19 cellular contexts compared by ENCODE assay signal in the genomic region with DNA sequence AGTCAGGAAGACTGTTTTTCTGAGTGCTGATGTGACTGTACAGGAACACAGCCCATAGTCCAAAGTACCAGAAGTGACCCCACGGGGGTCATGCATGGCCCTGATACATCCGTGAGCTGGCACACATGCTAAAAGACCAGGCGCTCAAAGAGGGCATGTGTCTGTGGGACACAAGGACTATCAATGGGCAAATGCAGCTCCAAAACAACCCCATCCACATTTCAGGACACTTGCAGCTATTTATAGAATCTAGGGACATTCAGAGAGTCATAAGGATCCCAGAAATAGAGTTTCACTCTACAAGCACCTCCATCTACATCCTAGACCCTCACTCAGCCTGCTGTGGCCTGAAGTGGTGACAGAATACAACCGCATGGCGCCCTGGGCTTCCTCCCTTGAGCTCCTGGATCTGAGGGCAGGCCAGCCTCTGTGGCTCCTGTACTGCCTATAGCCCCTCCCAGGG. TPM values are rescaled to one million over a fixed set of nuclear protein-coding genes. Genes with fewer than 3 reads are reported as not detected.
A peak's percentile ranks its signal among the peaks of the same experiment; 100 is the strongest.
DNase-seq lines count a peak whose midpoint lies in the region; ATAC-seq and TF ChIP-seq lines count a peak whose summit lies in the region.
"Had no signal": no experiment of that assay in that cellular context is flagged by ENCODE, and none has a peak within 500 bp of the region (broad histone marks: within the 10 kb centered on the region; RNA-seq: fewer than 3 reads in every experiment).

No MANE protein-coding gene starts in this region.

- H3K27me3 ChIP-seq in HCT116 (ENCODE audit: insufficient read depth, low read length) (no peaks in the 10 kb centered on the region), left ventricle myocardium inferior (ENCODE audit: low read depth) (no peaks in the 10 kb centered on the region)

- H3K27ac ChIP-seq in HCT116 (ENCODE audit: low read depth, low read length) (no peak overlapping the region), left ventricle myocardium inferior (replicated peaks) (peak overlapping the region; percentile 64)

- H3K9me3 ChIP-seq in HCT116 (ENCODE audit: control insufficient read depth in 1 of 2, insufficient read depth in 1 of 2, low read depth in 1 of 2, low read length in 2 of 2) (no peaks in the 10 kb centered on the region), left ventricle myocardium inferior (replicated peaks) (no peaks in the 10 kb centered on the region)

- H2AFZ ChIP-seq in HCT116 (ENCODE audit: low read depth, low read length, poor library complexity, severe bottlenecking) = no peak overlapping the region

- POLR2A ChIA-PET in HCT116 (lab: Charles Lee) = no interaction called here

- TF ChIP-seq POLR2A in HCT116 (IDR thresholded peaks at IDR 0.05; ENCODE audit: borderline replicate concordance, extremely low read depth, insufficient read depth, insufficient read length) = no peak

- no peak overlapping the region for H3K4me3 Mint-ChIP-seq in activated T-helper 17 cell treated with anti-CD3 and anti-CD28 coated beads, Interleukin-2, amount 50 U/mL, for 72 hours
- H3K4me3 Mint-ChIP-seq: CD8-positive, alpha-beta memory T cell had no signal

- no peak for DNase-seq in HCT116 (ENCODE audit: low read depth, low spot score)
- no peak for DNase-seq in left ventricle myocardium inferior
- DNase-seq in myocyte (ENCODE audit: low read depth) = peak; percentile 10
- no peak for DNase-seq in SKM-1 treated with dmso at 0.1 percent for 144 hours (lab: John Stamatoyannopoulos, UW; ENCODE audit: unreplicated experiment)
- DNase-seq in stimulated activated naive CD8-positive, alpha-beta T cell treated with anti-CD3 and anti-CD28 coated beads, Interleukin-15, Interleukin-2, amounts not matched to agents 100 U/mL and 50 U/mL, for 24 hours = no peak
- no peak for DNase-seq in T-helper 9 cell
- DNase-seq: C1 segment of cervical spinal cord; CD8-positive, alpha-beta memory T cell; DMS53; EL; NCI-H1105 treated with DMSO at 0.1 percent for 48 hours; NCI-H1694 treated with DMSO at 0.1 percent for 48 hours; NCI-H510A treated with DMSO at 0.1 percent for 48 hours; NCI-H774; RPMI8226 had no signal

- no peak for TF ChIP-seq RAD21 in HCT116 (IDR thresholded peaks at IDR 0.05; ENCODE audit: low read depth)

- H3K27ac Mint-ChIP-seq in activated T-helper 17 cell treated with anti-CD3 and anti-CD28 coated beads, Interleukin-2, amount 50 U/mL, for 72 hours = peak overlapping the region; percentile 68

- RAD21 ChIA-PET in HCT116 (lab: Charles Lee; ENCODE audit: low non-redundant PET in 1 of 2, low total read pairs in 2 of 2, uncharacterized antibody in 2 of 2, unreplicated experiment in 2 of 2) = no interaction called here

- H3K79me2 ChIP-seq in HCT116 (ENCODE audit: insufficient read depth, low read length) = no peaks in the 10 kb centered on the region

- H3K4me3 ChIP-seq in HCT116 (replicated peaks in 1 of 2; ENCODE audit: low read depth in 1 of 2, low read length in 2 of 2) = no peak overlapping the region
- no peak overlapping the region for H3K4me3 ChIP-seq in left ventricle myocardium inferior
- H3K4me3 ChIP-seq: GM12878, K562 had no signal

- no peaks in the 10 kb centered on the region for H3K36me3 ChIP-seq in HCT116 (ENCODE audit: control insufficient read depth in 1 of 2, insufficient read depth in 2 of 2, low read length in 2 of 2)
- H3K36me3 ChIP-seq in left ventricle myocardium inferior = peaks cover 78% of the 10 kb centered on the region

- H3K9me3 Mint-ChIP-seq in activated T-helper 17 cell treated with anti-CD3 and anti-CD28 coated beads, Interleukin-2, amount 50 U/mL, for 72 hours = no peaks in the 10 kb centered on the region
- H3K9me3 Mint-ChIP-seq: CD8-positive, alpha-beta memory T cell had no signal

- intact Hi-C loops in HCT116 (cut with micrococcal nuclease) = no loop called here
- intact Hi-C loops in left ventricle myocardium inferior (cut with micrococcal nuclease) = no loop called here

- H4K20me1 ChIP-seq in HCT116 (ENCODE audit: insufficient read depth) = no peaks in the 10 kb centered on the region

- TF ChIP-seq CTCF in HCT116 (IDR thresholded peaks at IDR 0.05 in 2 of 3, conservative IDR thresholded peaks at IDR 0.05 in 1 of 3; ENCODE audit: borderline replicate concordance in 1 of 3, insufficient read depth in 1 of 3, low read depth in 2 of 3, low read length in 2 of 3) = no peak
- no peak for TF ChIP-seq CTCF in left ventricle myocardium inferior (IDR thresholded peaks at IDR 0.05; ENCODE audit: borderline replicate concordance)

- no peak overlapping the region for H3K9ac ChIP-seq in HCT116 (ENCODE audit: low read length)

- no TSS peak for BruUV-seq in HCT116 (replicated peaks; lab: Mats Ljungman, UMichigan)

- peaks cover 49% of the 10 kb centered on the region for H3K36me3 Mint-ChIP-seq in activated T-helper 17 cell treated with anti-CD3 and anti-CD28 coated beads, Interleukin-2, amount 50 U/mL, for 72 hours (ENCODE audit: low read depth)

- H3K4me1 Mint-ChIP-seq in activated T-helper 17 cell treated with anti-CD3 and anti-CD28 coated beads, Interleukin-2, amount 50 U/mL, for 72 hours = no peaks in the 10 kb centered on the region

- H3K4me1 ChIP-seq in HCT116 (ENCODE audit: control insufficient read depth in 1 of 2, insufficient read depth in 2 of 2, low read length in 2 of 2) (no peaks in the 10 kb centered on the region), left ventricle myocardium inferior (peaks cover 23% of the 10 kb centered on the region)

- H3K4me2 ChIP-seq in HCT116 (ENCODE audit: low read length) = no peak overlapping the region

- ATAC-seq in HCT116 (peak; percentile 40; the same call in 1 of the 2 replicates), GM19351 (IDR thresholded peaks at IDR 0.05; ENCODE audit: unreplicated experiment) (no peak)
- ATAC-seq in activated T-helper 17 cell treated with anti-CD3 and anti-CD28 coated beads, Interleukin-2, amount 50 U/mL, for 72 hours (replicated peaks) = no peak
- no peak for ATAC-seq in stimulated activated naive CD8-positive, alpha-beta T cell treated with anti-CD3 and anti-CD28 coated beads, Interleukin-15, Interleukin-2, amounts not matched to agents 100 U/mL and 50 U/mL, for 24 hours
- ATAC-seq: GM12878, K562 had no signal

- CTCF ChIA-PET in HCT116 (lab: Charles Lee) = no interaction called here

- H3K27me3 Mint-ChIP-seq in activated T-helper 17 cell treated with anti-CD3 and anti-CD28 coated beads, Interleukin-2, amount 50 U/mL, for 72 hours = no peaks in the 10 kb centered on the region
- H3K27me3 Mint-ChIP-seq: CD8-positive, alpha-beta memory T cell had no signal

- no peaks in the 10 kb centered on the region for H3K9me2 ChIP-seq in HCT116 (ENCODE audit: insufficient read depth)

TF ChIP-seq in HCT116, 20 proteins besides CTCF, POLR2A, EP300 and RAD21:
- TF ChIP-seq, protein P1, sequence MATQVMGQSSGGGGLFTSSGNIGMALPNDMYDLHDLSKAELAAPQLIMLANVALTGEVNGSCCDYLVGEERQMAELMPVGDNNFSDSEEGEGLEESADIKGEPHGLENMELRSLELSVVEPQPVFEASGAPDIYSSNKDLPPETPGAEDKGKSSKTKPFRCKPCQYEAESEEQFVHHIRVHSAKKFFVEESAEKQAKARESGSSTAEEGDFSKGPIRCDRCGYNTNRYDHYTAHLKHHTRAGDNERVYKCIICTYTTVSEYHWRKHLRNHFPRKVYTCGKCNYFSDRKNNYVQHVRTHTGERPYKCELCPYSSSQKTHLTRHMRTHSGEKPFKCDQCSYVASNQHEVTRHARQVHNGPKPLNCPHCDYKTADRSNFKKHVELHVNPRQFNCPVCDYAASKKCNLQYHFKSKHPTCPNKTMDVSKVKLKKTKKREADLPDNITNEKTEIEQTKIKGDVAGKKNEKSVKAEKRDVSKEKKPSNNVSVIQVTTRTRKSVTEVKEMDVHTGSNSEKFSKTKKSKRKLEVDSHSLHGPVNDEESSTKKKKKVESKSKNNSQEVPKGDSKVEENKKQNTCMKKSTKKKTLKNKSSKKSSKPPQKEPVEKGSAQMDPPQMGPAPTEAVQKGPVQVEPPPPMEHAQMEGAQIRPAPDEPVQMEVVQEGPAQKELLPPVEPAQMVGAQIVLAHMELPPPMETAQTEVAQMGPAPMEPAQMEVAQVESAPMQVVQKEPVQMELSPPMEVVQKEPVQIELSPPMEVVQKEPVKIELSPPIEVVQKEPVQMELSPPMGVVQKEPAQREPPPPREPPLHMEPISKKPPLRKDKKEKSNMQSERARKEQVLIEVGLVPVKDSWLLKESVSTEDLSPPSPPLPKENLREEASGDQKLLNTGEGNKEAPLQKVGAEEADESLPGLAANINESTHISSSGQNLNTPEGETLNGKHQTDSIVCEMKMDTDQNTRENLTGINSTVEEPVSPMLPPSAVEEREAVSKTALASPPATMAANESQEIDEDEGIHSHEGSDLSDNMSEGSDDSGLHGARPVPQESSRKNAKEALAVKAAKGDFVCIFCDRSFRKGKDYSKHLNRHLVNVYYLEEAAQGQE (IDR thresholded peaks at IDR 0.05; ENCODE audit: low read depth) = no peak

RNA-seq across cellular contexts. Expression of a gene that starts 17.0 kb away (rescaled TPM):
- total RNA-seq in HCT116 (2021; ENCODE audit: unreplicated experiment) (8.7 TPM), left ventricle myocardium inferior (94.1 TPM), myocyte (23.7 and 37.9 TPM in 2 replicates)
- polyA plus RNA-seq in HCT116 (2012) = 5.0 and 5.1 TPM in 2 replicates
- total RNA-seq in activated T-helper 17 cell treated with anti-CD3 and anti-CD28 coated beads, Interleukin-2, amount 50 U/mL, for 72 hours = 10 to 100 TPM; 13.4 to 33.7 TPM
- polyA plus RNA-seq in myocyte (2012) = 30.2 TPM

RNA-seq across cellular contexts. Expression of a gene that starts 34.0 kb away (rescaled TPM):
- total RNA-seq in HCT116 (2021; ENCODE audit: unreplicated experiment) (63.3 TPM), left ventricle myocardium inferior (52.2 TPM), myocyte (41.8 and 47.6 TPM in 2 replicates)
- 18.3 and 21.9 TPM in 2 replicates for polyA plus RNA-seq in HCT116 (2012)
- 10 to 100 TPM; 23.1 to 44.5 TPM for total RNA-seq in activated T-helper 17 cell treated with anti-CD3 and anti-CD28 coated beads, Interleukin-2, amount 50 U/mL, for 72 hours
- 22.0 TPM for polyA plus RNA-seq in myocyte (2012)

RNA-seq across cellular contexts. Expression of a gene that starts 37.0 kb away (rescaled TPM):
- total RNA-seq in HCT116 (2021; ENCODE audit: unreplicated experiment) (105 TPM), left ventricle myocardium inferior (180 TPM), myocyte (87.2 and 88.5 TPM in 2 replicates)
- 60.8 and 61.8 TPM in 2 replicates for polyA plus RNA-seq in HCT116 (2012)
- total RNA-seq in activated T-helper 17 cell treated with anti-CD3 and anti-CD28 coated beads, Interleukin-2, amount 50 U/mL, for 72 hours = 100 to 1,000 TPM; 107 to 158 TPM
- polyA plus RNA-seq in myocyte (2012) = 76.8 TPM
